Comparison of ENCODE assay signal across 13 cellular contexts in the genomic region with DNA sequence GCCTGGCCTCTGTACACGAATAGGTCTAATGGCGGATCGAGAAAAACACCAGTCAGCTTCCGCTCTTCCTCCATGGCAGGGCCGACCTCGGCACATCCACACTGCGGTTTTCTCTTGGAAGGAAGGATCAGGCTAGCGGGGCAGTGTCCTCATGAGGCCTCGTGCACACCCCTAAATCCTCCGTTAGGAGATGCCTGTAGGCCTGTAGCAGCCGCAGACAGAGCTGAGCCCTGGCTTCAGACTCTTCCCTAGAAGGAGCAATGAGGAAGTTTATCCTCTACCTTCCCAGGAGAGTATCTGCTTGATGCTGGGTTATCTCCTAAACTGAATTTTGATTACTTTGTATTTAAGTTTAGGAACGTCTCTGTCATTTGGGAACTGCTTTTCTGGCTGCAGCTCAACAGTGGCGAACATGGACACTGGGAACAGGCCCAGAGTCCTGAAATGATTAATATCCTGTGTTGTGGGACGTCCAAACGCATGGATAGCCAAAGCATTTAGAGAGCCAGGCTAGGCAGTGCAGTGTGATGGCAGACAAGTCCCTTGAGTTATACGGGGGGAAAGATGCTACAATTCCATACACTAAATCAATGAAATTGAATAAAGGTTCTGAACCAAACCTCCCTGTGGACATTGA. TPM values are rescaled to one million over a fixed set of nuclear protein-coding genes. Genes with fewer than 3 reads are reported as not detected.
DNase-seq lines count a peak whose midpoint lies in the region; ATAC-seq and TF ChIP-seq lines count a peak whose summit lies in the region.
"Had no signal": no experiment of that assay in that cellular context is flagged by ENCODE, and none has a peak within 500 bp of the region (broad histone marks: within the 10 kb centered on the region; RNA-seq: fewer than 3 reads in every experiment).

No MANE protein-coding gene starts in this region.

- no peaks in the 10 kb centered on the region for H3K27me3 ChIP-seq in adipocyte (replicated peaks; ENCODE audit: control insufficient read depth, insufficient read depth, low read length)
- no peaks in the 10 kb centered on the region for H3K27me3 ChIP-seq in left ventricle myocardium inferior (ENCODE audit: low read depth)
- H3K27me3 ChIP-seq in sigmoid colon = no peaks in the 10 kb centered on the region

- no peak for TF ChIP-seq EP300 in sigmoid colon (IDR thresholded peaks at IDR 0.05)

- no peak for ATAC-seq in esophagus mucosa
- ATAC-seq: naive thymus-derived CD4-positive, alpha-beta T cell had no signal

- H3K9me3 ChIP-seq in adipocyte (ENCODE audit: control insufficient read depth, low read length) (no peaks in the 10 kb centered on the region), left ventricle myocardium inferior (replicated peaks) (no peaks in the 10 kb centered on the region), sigmoid colon (no peaks in the 10 kb centered on the region)

- peak overlapping the region; percentile 80 for H3K9ac ChIP-seq in adipocyte (ENCODE audit: low read length)

- peak; percentile 79 for DNase-seq in EH (ENCODE audit: low read depth)
- no peak for DNase-seq in adipocyte (ENCODE audit: low read depth)
- DNase-seq in left ventricle myocardium inferior = peak; percentile 21
- DNase-seq in sigmoid colon = no peak
- DNase-seq in activated gamma-delta T cell (lab: John Stamatoyannopoulos, UW) = no peak
- no peak for DNase-seq in occipital lobe (lab: John Stamatoyannopoulos, UW)
- DNase-seq in COR-L47 (lab: John Stamatoyannopoulos, UW) = no peak
- DNase-seq: activated T-cell treated with anti-CD3 and anti-CD28 coated beads, Interleukin-2, amount 50 U/mL, for 1 hour; C1 segment of cervical spinal cord; naive thymus-derived CD4-positive, alpha-beta T cell; T-helper 1 cell had no signal

- H3K36me3 ChIP-seq in adipocyte (ENCODE audit: control insufficient read depth, insufficient read depth, low read length, severe bottlenecking) (no peaks in the 10 kb centered on the region), left ventricle myocardium inferior (no peaks in the 10 kb centered on the region), sigmoid colon (no peaks in the 10 kb centered on the region)

- H3K27ac ChIP-seq in left ventricle myocardium inferior (replicated peaks) (peak overlapping the region; percentile 84), sigmoid colon (peak overlapping the region; percentile 62 to 76 (median 73))
- H3K27ac ChIP-seq: HL-60 had no signal

- H3K4me1 ChIP-seq in adipocyte (ENCODE audit: control insufficient read depth, insufficient read depth, low read length) = peaks cover 33% of the 10 kb centered on the region
- H3K4me1 ChIP-seq in left ventricle myocardium inferior = peaks cover 39% of the 10 kb centered on the region
- peaks cover 0 to 29% (median 24%) of the 10 kb centered on the region in 4 donors for H3K4me1 ChIP-seq in sigmoid colon

- WGBS in sigmoid colon, 2 donors = 71 to 78% methylated on average over 16 of the region's 16 CpGs

- intact Hi-C loops in left ventricle myocardium inferior (cut with micrococcal nuclease) = no loop called here
- intact Hi-C loops in sigmoid colon (cut with DNase I) = no loop called here

- H3K4me3 ChIP-seq in adipocyte (ENCODE audit: low read length) (peak overlapping the region; percentile 65), left ventricle myocardium inferior (peak overlapping the region; percentile 18), sigmoid colon (no peak overlapping the region)

- TF ChIP-seq CTCF in left ventricle myocardium inferior (IDR thresholded peaks at IDR 0.05; ENCODE audit: borderline replicate concordance) = no peak
- no peak for TF ChIP-seq CTCF in sigmoid colon (IDR thresholded peaks at IDR 0.05)

- TF ChIP-seq POLR2A in sigmoid colon (IDR thresholded peaks at IDR 0.05) = no peak

RNA-seq across cellular contexts. Expression of a gene that starts 16.5 kb away (rescaled TPM):
- total RNA-seq in left ventricle myocardium inferior (7.1 TPM), sigmoid colon (10 to 100 TPM; 21.0 to 41.5 (median 29.1) TPM), esophagus mucosa (10.6 TPM), occipital lobe (35.9 TPM)
- 10 to 100 TPM; 10.8 to 27.7 (median 13.8) TPM for polyA plus RNA-seq in sigmoid colon

Comparison
In these comparisons a context has a peak if more than half of its experiments do, and no peak if none do; other contexts are left out.
1. DNase-seq: peak in EH (single experiment) and left ventricle myocardium inferior (single experiment); none in adipocyte (single experiment), sigmoid colon (single experiment), activated gamma-delta T cell (single experiment), occipital lobe (single experiment) and COR-L47 (single experiment).
2. H3K4me3 ChIP-seq: peak in adipocyte (single experiment) and left ventricle myocardium inferior (single experiment); none in sigmoid colon (0 of 4).